19 cellular contexts compared by ENCODE assay signal in the genomic region with DNA sequence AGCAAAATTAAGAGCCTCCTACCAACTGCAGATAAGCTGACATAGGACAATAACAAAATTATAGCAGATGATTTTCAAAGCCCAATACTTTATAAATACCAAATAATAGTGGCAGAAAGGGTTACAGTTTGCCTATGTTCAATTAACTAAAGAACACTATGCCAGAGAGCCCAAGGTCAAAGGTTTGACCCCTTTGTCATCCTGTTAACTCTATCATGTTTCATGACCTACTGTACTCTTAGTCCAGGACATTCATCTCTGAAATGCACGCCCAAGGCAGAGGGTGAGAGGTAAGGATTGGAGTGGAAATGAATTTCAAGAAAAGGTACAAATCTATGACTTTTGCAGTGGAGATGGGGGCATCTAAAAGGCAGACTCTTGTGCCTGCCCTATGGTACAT.
DNase-seq lines count a peak whose midpoint lies in the region; ATAC-seq, FAIRE-seq and TF ChIP-seq lines count a peak whose summit lies in the region.
"Had no signal": no experiment of that assay in that cellular context is flagged by ENCODE, and none has a peak within 500 bp of the region (broad histone marks: within the 10 kb centered on the region; RNA-seq: fewer than 3 reads in every experiment).

No MANE protein-coding gene starts in this region.

- 42% methylated on average over 1 of the region's 1 CpG for WGBS in HepG2 (ENCODE audit: low lambda C conversion rate)
- 33% methylated on average over 1 of the region's 1 CpG for WGBS in right lobe of liver (ENCODE audit: insufficient coverage, low coverage, low lambda C conversion rate, missing lambda C conversion rate)

- H3K27me3 ChIP-seq in HepG2 (ENCODE audit: control insufficient read depth in 1 of 2, insufficient read depth in 2 of 2, low read length in 2 of 2) (no peaks in the 10 kb centered on the region; a peak in 1 of 5 replicates), right lobe of liver (no peaks in the 10 kb centered on the region), OCI-LY3 (ENCODE audit: low read depth, low read length) (no peaks in the 10 kb centered on the region), MG63 (no peaks in the 10 kb centered on the region)
- H3K27me3 ChIP-seq in effector memory CD4-positive, alpha-beta T cell (replicated peaks; ENCODE audit: control insufficient read depth, insufficient read depth, low read length, poor library complexity, severe bottlenecking) = no peaks in the 10 kb centered on the region
- H3K27me3 ChIP-seq: heart left ventricle, SJSA1, uterus had no signal

- H3K4me2 ChIP-seq in HepG2 (ENCODE audit: low read depth, low read length) (no peak overlapping the region), OCI-LY3 (ENCODE audit: low read length) (peak overlapping the region; percentile 63)
- H3K4me2 ChIP-seq: PC-9 had no signal

- H3K79me2 ChIP-seq in HepG2 (ENCODE audit: insufficient read depth, low read length) (no peaks in the 10 kb centered on the region), OCI-LY3 (ENCODE audit: low read length) (peaks cover 73% of the 10 kb centered on the region)
- H3K79me2 ChIP-seq: parathyroid adenoma had no signal

- H3K9ac ChIP-seq in HepG2 (ENCODE audit: insufficient read depth, low read depth, low read length) (no peak overlapping the region), OCI-LY3 (ENCODE audit: low read length) (peak overlapping the region; percentile 56)
- H3K9ac ChIP-seq: parathyroid adenoma had no signal

- no peaks in the 10 kb centered on the region for H3K9me3 ChIP-seq in HepG2 (ENCODE audit: low read length)
- H3K9me3 ChIP-seq in right lobe of liver = no peaks in the 10 kb centered on the region
- no peaks in the 10 kb centered on the region for H3K9me3 ChIP-seq in OCI-LY3 (ENCODE audit: insufficient read depth, low read length)
- H3K9me3 ChIP-seq in effector memory CD4-positive, alpha-beta T cell (ENCODE audit: control insufficient read depth, low read length) = no peaks in the 10 kb centered on the region
- H3K9me3 ChIP-seq in MG63 = no peaks in the 10 kb centered on the region
- H3K9me3 ChIP-seq: heart left ventricle, lower lobe of right lung, SJSA1, uterus had no signal

- TF ChIP-seq EP300 in HepG2 (IDR thresholded peaks at IDR 0.05; ENCODE audit: low read depth in 2 of 2, low read length in 2 of 2) = no peak
- no peak for TF ChIP-seq EP300 in HepG2 (CRISPR knock-in tag; IDR thresholded peaks at IDR 0.05; ENCODE audit: borderline replicate concordance)

- no peak overlapping the region for H3K27ac ChIP-seq in HepG2 (ENCODE audit: extremely low read length, insufficient read depth, low read length)
- H3K27ac ChIP-seq in right lobe of liver = no peak overlapping the region
- H3K27ac ChIP-seq in OCI-LY3 (ENCODE audit: low read length) = peak overlapping the region; percentile 91
- H3K27ac ChIP-seq in effector memory CD4-positive, alpha-beta T cell (ENCODE audit: insufficient read depth, low read length, poor library complexity, severe bottlenecking) = no peak overlapping the region
- H3K27ac ChIP-seq: heart left ventricle, lower lobe of right lung, parathyroid adenoma, PC-9, SJSA1, uterus had no signal

- POLR2A ChIA-PET in HepG2 (lab: Yijun Ruan, JAX) = no interaction called here

- TF ChIP-seq CTCF in HepG2 (CRISPR knock-in tag; IDR thresholded peaks at IDR 0.05) (no peak), right lobe of liver (IDR thresholded peaks at IDR 0.05) (no peak), OCI-LY3 (IDR thresholded peaks at IDR 0.05; ENCODE audit: low read depth, low read length) (no peak)

- H3K4me3 ChIP-seq in HepG2 (replicated peaks in 1 of 3; ENCODE audit: insufficient read depth in 1 of 3, low read depth in 2 of 3, low read length in 3 of 3) (no peak overlapping the region), right lobe of liver (no peak overlapping the region), OCI-LY3 (ENCODE audit: low read length) (peak overlapping the region; percentile 52), MG63 (no peak overlapping the region)
- H3K4me3 ChIP-seq in effector memory CD4-positive, alpha-beta T cell (ENCODE audit: insufficient read depth, low read depth, low read length, poor library complexity, severe bottlenecking) = peak overlapping the region; percentile 39
- H3K4me3 ChIP-seq: lower lobe of right lung, PC-9, SJSA1, uterus had no signal

- TF ChIP-seq POLR2A in HepG2 (IDR thresholded peaks at IDR 0.05; ENCODE audit: insufficient read depth in 1 of 2, low read depth in 2 of 2, low read length in 2 of 2) = no peak
- TF ChIP-seq POLR2A in right lobe of liver (IDR thresholded peaks at IDR 0.05) = no peak

- CTCF ChIA-PET in HepG2 (lab: Yijun Ruan, JAX; ENCODE audit: low intra/inter-chr PET ratio, low total read pairs) = no interaction called here

- H3K4me1 ChIP-seq in HepG2 (ENCODE audit: insufficient read depth, low read length) (peaks cover 14% of the 10 kb centered on the region), right lobe of liver (no peaks in the 10 kb centered on the region), OCI-LY3 (ENCODE audit: low read length) (peaks cover 89% of the 10 kb centered on the region)
- H3K4me1 ChIP-seq in effector memory CD4-positive, alpha-beta T cell (ENCODE audit: control insufficient read depth, insufficient read depth, low read length, poor library complexity, severe bottlenecking) = no peaks in the 10 kb centered on the region
- H3K4me1 ChIP-seq: lower lobe of right lung, parathyroid adenoma, SJSA1, uterus had no signal

- no peak for TF ChIP-seq RAD21 in HepG2 (CRISPR knock-in tag; IDR thresholded peaks at IDR 0.05)

- FAIRE-seq in HepG2 (lab: Jason Lieb, UNC) = no peak
- FAIRE-seq: endometrium had no signal

- no peak for DNase-seq in HepG2 (ENCODE audit: low spot score)
- no peak for DNase-seq in right lobe of liver
- no peak for DNase-seq in effector memory CD4-positive, alpha-beta T cell
- DNase-seq in MG63 = no peak
- DNase-seq in iPS-NIHi7 (ENCODE audit: extremely low spot score) = no peak
- DNase-seq: Calu3, heart left ventricle, lower lobe of right lung, NCI-H1417, NCI-H2171 treated with DMSO at 0.1 percent for 48 hours, PC-9, substantia nigra, uterus had no signal

- H2AFZ ChIP-seq in HepG2 (ENCODE audit: low read length) = no peak overlapping the region
- H2AFZ ChIP-seq in OCI-LY3 (ENCODE audit: low read depth, low read length) = no peak overlapping the region
- H2AFZ ChIP-seq: parathyroid adenoma, PC-9 had no signal

- H4K20me1 ChIP-seq in HepG2 (ENCODE audit: insufficient read depth, low read length) = no peaks in the 10 kb centered on the region
- no peaks in the 10 kb centered on the region for H4K20me1 ChIP-seq in OCI-LY3 (ENCODE audit: insufficient read depth, low read length)

- ATAC-seq in HepG2 = peak; percentile 31; the same call in 1 of the 3 replicates
- no peak for ATAC-seq in right lobe of liver
- ATAC-seq in GM18867 (IDR thresholded peaks at IDR 0.05; ENCODE audit: unreplicated experiment) = no peak
- ATAC-seq in GM18870 (IDR thresholded peaks at IDR 0.05; ENCODE audit: unreplicated experiment) = no peak
- ATAC-seq: heart left ventricle, lower lobe of right lung had no signal

- H3K36me3 ChIP-seq in HepG2 (replicated peaks in 1 of 2; ENCODE audit: control insufficient read depth in 1 of 2, insufficient read depth in 2 of 2, low read length in 2 of 2) = no peaks in the 10 kb centered on the region
- no peaks in the 10 kb centered on the region for H3K36me3 ChIP-seq in right lobe of liver
- peaks cover 30% of the 10 kb centered on the region for H3K36me3 ChIP-seq in OCI-LY3 (replicated peaks; ENCODE audit: low read depth, low read length)
- no peaks in the 10 kb centered on the region for H3K36me3 ChIP-seq in effector memory CD4-positive, alpha-beta T cell (ENCODE audit: control insufficient read depth, insufficient read depth, low read length)
- no peaks in the 10 kb centered on the region for H3K36me3 ChIP-seq in MG63
- H3K36me3 ChIP-seq: heart left ventricle, lower lobe of right lung, SJSA1, uterus had no signal

- no TSS peak for BruUV-seq in HepG2 (replicated peaks; lab: Mats Ljungman, UMichigan)

- intact Hi-C loops in HepG2 (cut with micrococcal nuclease; ENCODE audit: unreplicated experiment) = no loop called here
- intact Hi-C loops in right lobe of liver (cut with DNase I) = no loop called here

- in situ Hi-C loops in HepG2 (cut with HindIII; ENCODE audit: extremely low pct_ligation_motif_present, low pct_unique_long_range_greater_than_20kb) = no loop called here

TF ChIP-seq in HepG2, 621 proteins besides CTCF, POLR2A, EP300 and RAD21:
- TF ChIP-seq ZNF543 (CRISPR knock-in tag; IDR thresholded peaks at IDR 0.05) (no peak), NFE2 (CRISPR knock-in tag; IDR thresholded peaks at IDR 0.05) (no peak), ZNF652 (CRISPR knock-in tag; IDR thresholded peaks at IDR 0.05; ENCODE audit: borderline replicate concordance, low read depth) (peak; percentile 86), NR2F6 (IDR thresholded peaks at IDR 0.05) (peak; percentile 70), NR2F6 (CRISPR knock-in tag; IDR thresholded peaks at IDR 0.05) (no peak), ZFP90 (CRISPR knock-in tag; IDR thresholded peaks at IDR 0.05; ENCODE audit: borderline replicate concordance) (no peak), ZNF510 (CRISPR knock-in tag; IDR thresholded peaks at IDR 0.05; ENCODE audit: low read depth) (no peak), ESRRA (CRISPR knock-in tag; IDR thresholded peaks at IDR 0.05; ENCODE audit: low read depth) (peak; percentile 73; the same call in 1 of the 2 replicates)

Comparison
In these comparisons a context has a peak if more than half of its experiments do, and no peak if none do; other contexts are left out.
1. H3K4me3 ChIP-seq: peak in OCI-LY3 (single experiment) and effector memory CD4-positive, alpha-beta T cell (single experiment); none in HepG2 (0 of 3), right lobe of liver (0 of 3) and MG63 (single experiment).